10 cellular contexts compared by ENCODE assay signal in genomic region chr6:85419046-85419759, GRCh38. TPM values are rescaled to one million over a fixed set of nuclear protein-coding genes. Genes with fewer than 3 reads are reported as not detected.
DNase-seq lines count a peak whose midpoint lies in the region; ATAC-seq and TF ChIP-seq lines count a peak whose summit lies in the region.
"Had no signal": no experiment of that assay in that cellular context is flagged by ENCODE, and none has a peak within 500 bp of the region (broad histone marks: within the 10 kb centered on the region; RNA-seq: fewer than 3 reads in every experiment).

No MANE protein-coding gene starts in this region.

- no peak overlapping the region for H3K27ac ChIP-seq in dorsolateral prefrontal cortex

- no peaks in the 10 kb centered on the region for H3K36me3 ChIP-seq in mucosa of descending colon (ENCODE audit: low read depth)

- H3K4me1 ChIP-seq in mucosa of descending colon (ENCODE audit: low read depth): peaks cover 5% of the 10 kb centered on the region

- DNase-seq in Kasumi-1 (lab: John Stamatoyannopoulos, UW): peak; percentile 31 to 59
- DNase-seq in mucosa of descending colon: no peak
- DNase-seq in stimulated activated CD4-positive, alpha-beta T cell treated with anti-CD3 and anti-CD28 coated beads, Interleukin-2, amount 100 ng/mL, for 48 hours: no peak
- no peak for DNase-seq in amniotic stem cell (lab: John Stamatoyannopoulos, UW)
- no peak for DNase-seq in T-helper 17 cell
- no peak for DNase-seq in dorsolateral prefrontal cortex
- DNase-seq: NCI-H510A treated with DMSO at 0.1 percent for 48 hours had no signal

- intact Hi-C loops in mucosa of descending colon (cut with DNase I, micrococcal nuclease) (no loop called here), dorsolateral prefrontal cortex (cut with DNase I) (no loop called here)

- peaks cover 34% of the 10 kb centered on the region for H3K27me3 Mint-ChIP-seq in T-helper 17 cell

- H3K27me3 ChIP-seq in dorsolateral prefrontal cortex: peaks cover 0 to 7% (median 0%) of the 10 kb centered on the region in 45 donors

- H3K27ac Mint-ChIP-seq in T-helper 17 cell: no peak overlapping the region
- H3K27ac Mint-ChIP-seq: WTC11 had no signal

- TF ChIP-seq CTCF in mucosa of descending colon (IDR thresholded peaks at IDR 0.05) (no peak), dorsolateral prefrontal cortex (IDR thresholded peaks at IDR 0.05 in 54 of 56, conservative IDR thresholded peaks at IDR 0.05 in 2 of 56; ENCODE audit: low read depth in 1 of 56, partially characterized antibody in 56 of 56) (no peak)

- no peaks in the 10 kb centered on the region for H3K36me3 Mint-ChIP-seq in T-helper 17 cell (ENCODE audit: low read depth)
- H3K36me3 Mint-ChIP-seq: WTC11 had no signal

- peaks cover 3% of the 10 kb centered on the region for H3K4me1 Mint-ChIP-seq in T-helper 17 cell
- H3K4me1 Mint-ChIP-seq: WTC11 had no signal

- H3K9me3 ChIP-seq in mucosa of descending colon (no peaks in the 10 kb centered on the region), T-helper 17 cell (ENCODE audit: control insufficient read depth, low read length, poor library complexity, severe bottlenecking) (no peaks in the 10 kb centered on the region)

- H3K4me3 ChIP-seq in mucosa of descending colon: no peak overlapping the region
- H3K4me3 ChIP-seq in dorsolateral prefrontal cortex: no peak overlapping the region

- H3K4me3 Mint-ChIP-seq in T-helper 17 cell: no peak overlapping the region
- H3K4me3 Mint-ChIP-seq: WTC11 had no signal

- ATAC-seq in GM18498 (IDR thresholded peaks at IDR 0.05; ENCODE audit: unreplicated experiment) (peak; percentile 82), GM21786 (IDR thresholded peaks at IDR 0.05; ENCODE audit: unreplicated experiment) (peak; percentile 77), mucosa of descending colon (peak; percentile 73), T-helper 17 cell (no peak)
- ATAC-seq: WTC11 had no signal

RNA-seq across cellular contexts. Expression of gene NT5E, which starts 30.7 kb away (rescaled TPM):
- total RNA-seq in mucosa of descending colon (10 to 100 TPM; 29.0 to 75.8 (median 29.7) TPM), T-helper 17 cell (1 to 10 TPM; 1.5 to 5.1 TPM), dorsolateral prefrontal cortex (10 to 100 TPM in 86 of 120 experiments, 1 to 10 TPM in 34; 4.7 to 32.8 (median 12.1) TPM)

Comparison
In these comparisons a context has a peak if more than half of its experiments do, and no peak if none do; other contexts are left out.
1. DNase-seq: peak in Kasumi-1 (2 of 2); none in mucosa of descending colon (0 of 3), stimulated activated CD4-positive, alpha-beta T cell treated with anti-CD3 and anti-CD28 coated beads, Interleukin-2, amount 100 ng/mL, for 48 hours (0 of 2), amniotic stem cell (single experiment), T-helper 17 cell (0 of 3) and dorsolateral prefrontal cortex (0 of 10).